Comparison of ENCODE assay signal across 8 cellular contexts in genomic region chr12:110582286-110583136, GRCh38. TPM values are rescaled to one million over a fixed set of nuclear protein-coding genes. Genes with fewer than 3 reads are reported as not detected.
DNase-seq lines count a peak whose midpoint lies in the region; ATAC-seq, FAIRE-seq and TF ChIP-seq lines count a peak whose summit lies in the region.

No MANE protein-coding gene starts in this region.

- TF ChIP-seq CTCF in AG04450 (IDR thresholded peaks at IDR 0.05; ENCODE audit: low read depth, low read length) (no peak), osteoblast (IDR thresholded peaks at IDR 0.05; ENCODE audit: extremely low read depth, low read depth, low read length) (no peak), testis (IDR thresholded peaks at IDR 0.05) (no peak)

- peak overlapping the region; percentile 93 for H3K4me3 ChIP-seq in AG04450 (ENCODE audit: low read depth, low read length)
- peak overlapping the region; percentile 92 for H3K4me3 ChIP-seq in osteoblast (ENCODE audit: insufficient read depth, low read length)
- H3K4me3 ChIP-seq in testis = peak overlapping the region; percentile 86 to 91

- peaks cover 44% of the 10 kb centered on the region for H3K79me2 ChIP-seq in osteoblast (ENCODE audit: insufficient read depth, low read length)

- peak overlapping the region; percentile 87 for H3K4me2 ChIP-seq in osteoblast (ENCODE audit: insufficient read depth, low read length)

- peak overlapping the region; percentile 87 for H2AFZ ChIP-seq in osteoblast (ENCODE audit: low read length)

- intact Hi-C loops in testis (cut with DNase I; ENCODE audit: low total_unique reads) = no loop called here

- H3K27me3 ChIP-seq in AG04450 (ENCODE audit: control insufficient read depth, insufficient read depth, low read length) (no peaks in the 10 kb centered on the region), osteoblast (ENCODE audit: insufficient read depth, low read length) (no peaks in the 10 kb centered on the region), testis (no peaks in the 10 kb centered on the region)

- peak; percentile 38 for ATAC-seq in GM18517 (IDR thresholded peaks at IDR 0.05; ENCODE audit: unreplicated experiment)
- ATAC-seq in HG03039 (IDR thresholded peaks at IDR 0.05; ENCODE audit: unreplicated experiment) = peak; percentile 36

- no peak for TF ChIP-seq POLR2A in testis (IDR thresholded peaks at IDR 0.05)

- POLR2A ChIA-PET in AG04450 (lab: Yijun Ruan, JAX) = no interaction called here

- DNase-seq in AG04450 (ENCODE audit: low read depth, low spot score) (no peak), RCC 7860 (ENCODE audit: low spot score) (peak; percentile 38), globus pallidus (ENCODE audit: low spot score) (peak; percentile 52), osteoblast (ENCODE audit: insufficient read length, low spot score, missing footprints) (peak; percentile 87), testis (peak; percentile 62)
- peak; percentile 65 for DNase-seq in activated gamma-delta T cell treated with anti-CD3 and anti-CD28 coated beads, Interleukin-2, amount 50 U/mL, for 16 hours (ENCODE audit: low read depth)

- no peaks in the 10 kb centered on the region for H3K36me3 ChIP-seq in osteoblast (ENCODE audit: insufficient read depth, low read length)
- H3K36me3 ChIP-seq in testis (ENCODE audit: low read depth, missing control alignments) = no peaks in the 10 kb centered on the region

- H3K9me3 ChIP-seq in AG04450 (ENCODE audit: control insufficient read depth, insufficient read depth, low read length) = peaks cover 3% of the 10 kb centered on the region; the same call in 1 of the 2 replicates
- no peaks in the 10 kb centered on the region for H3K9me3 ChIP-seq in osteoblast (ENCODE audit: low read depth, low read length)
- H3K9me3 ChIP-seq in testis = no peaks in the 10 kb centered on the region

- H4K20me1 ChIP-seq in osteoblast (ENCODE audit: insufficient read depth, low read length) = peaks cover 23% of the 10 kb centered on the region

- FAIRE-seq in RCC 7860 (lab: Jason Lieb, UNC) = no peak

- H3K27ac ChIP-seq in AG04450 (ENCODE audit: low read depth, low read length) (peak overlapping the region; percentile 21), osteoblast (ENCODE audit: low read depth, low read length) (peak overlapping the region; percentile 73), testis (peak overlapping the region; percentile 80 to 94)

- WGBS in testis, 2 donors = 0 to 1% methylated on average over 26 to 60 of the region's 104 CpGs

- CTCF ChIA-PET in AG04450 (lab: Charles Lee) = interaction anchor here (1.0 kb wide), 1 partner anchor 20 kb away, joined by 4 read pairs; no protein-coding TSS in a partner anchor

- peaks cover 20% of the 10 kb centered on the region for H3K4me1 ChIP-seq in osteoblast (ENCODE audit: insufficient read depth, low read length)
- peaks cover 27% of the 10 kb centered on the region for H3K4me1 ChIP-seq in testis

RNA-seq across cellular contexts. Expression of gene PPTC7, which starts 0.6 kb away (rescaled TPM):
- polyA plus RNA-seq in AG04450 (2011; rRNA removed) = 9.3 and 11.4 TPM in 2 replicates
- 11.7 and 15.8 TPM in 2 replicates for polyA minus RNA-seq in AG04450 (2011; rRNA and poly(A)+ RNA removed)
- total RNA-seq in osteoblast = 7.6 and 8.5 TPM in 2 replicates
- total RNA-seq in testis = 10 to 100 TPM; 29.0 to 30.8 TPM
- polyA plus RNA-seq in testis (ENCODE audit: insufficient read depth, low read depth, low replicate concordance) = 23.7 TPM

RNA-seq across cellular contexts. Expression of gene TCTN1, which starts 31.4 kb away (rescaled TPM):
- polyA plus RNA-seq in AG04450 (2011; rRNA removed) (32.7 and 35.4 TPM in 2 replicates), testis (ENCODE audit: insufficient read depth, low read depth, low replicate concordance) (106 TPM)
- 14.4 and 19.4 TPM in 2 replicates for polyA minus RNA-seq in AG04450 (2011; rRNA and poly(A)+ RNA removed)
- total RNA-seq in osteoblast (45.2 and 61.9 TPM in 2 replicates), testis (100 to 1,000 TPM in 1 of 2 donors, 10 to 100 TPM in 1; 75.3 to 109 TPM)

Comparison
In these comparisons a context has a peak if more than half of its experiments do, and no peak if none do; other contexts are left out.
1. H3K27ac ChIP-seq: peak in every context shown above with its lines; median percentile 87 in testis; 73 in osteoblast; 21 in AG04450.